In the genomic region with DNA sequence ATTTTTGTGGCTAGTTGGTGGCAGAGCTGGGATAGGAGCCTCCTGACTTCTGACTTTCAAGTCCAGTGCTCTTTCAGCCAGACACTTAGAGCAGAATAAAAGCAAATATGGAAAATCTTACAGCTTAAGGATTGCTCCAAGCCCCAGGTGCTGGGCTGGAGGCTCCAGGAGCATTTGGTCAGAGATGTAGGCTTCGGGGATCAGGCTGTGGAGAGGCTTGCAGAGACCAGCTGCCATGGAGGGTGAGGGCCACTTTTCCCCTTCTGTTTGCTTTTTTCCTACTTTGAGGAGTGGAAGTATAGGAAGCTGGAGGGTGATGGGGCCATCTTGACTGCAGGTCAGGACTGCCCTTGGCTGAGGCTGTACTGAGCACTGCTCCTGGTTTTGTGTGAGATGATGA, we compare ENCODE assay signal across 10 cellular contexts. TPM values are rescaled to one million over a fixed set of nuclear protein-coding genes. Genes with fewer than 3 reads are reported as not detected.
A peak's percentile ranks its signal among the peaks of the same experiment; 100 is the strongest.
DNase-seq lines count a peak whose midpoint lies in the region; ATAC-seq and TF ChIP-seq lines count a peak whose summit lies in the region.
"Had no signal": no experiment of that assay in that cellular context is flagged by ENCODE, and none has a peak within 500 bp of the region (broad histone marks: within the 10 kb centered on the region; RNA-seq: fewer than 3 reads in every experiment).

No MANE protein-coding gene starts in this region.

- H3K4me1 Mint-ChIP-seq in activated CD4-positive, alpha-beta T cell treated with anti-CD3 and anti-CD28 coated beads for 36 hours: peaks cover 73% of the 10 kb centered on the region
- peaks cover 75% of the 10 kb centered on the region for H3K4me1 Mint-ChIP-seq in activated CD4-positive, alpha-beta T cell treated with anti-CD3 and anti-CD28 coated beads, Interleukin-2, amount 10 ng/mL, durations not matched to agents 7 days and 5 days
- H3K4me1 Mint-ChIP-seq in immature natural killer cell: peaks cover 87 to 91% of the 10 kb centered on the region in 2 donors
- H3K4me1 Mint-ChIP-seq in stimulated activated naive CD8-positive, alpha-beta T cell treated with anti-CD3 and anti-CD28 coated beads, Interleukin-15, amount 100 ng/mL, for 72 hours: peaks cover 93% of the 10 kb centered on the region

- H3K9me3 ChIP-seq in WERI-Rb-1 (ENCODE audit: severe bottlenecking): no peaks in the 10 kb centered on the region

- no peaks in the 10 kb centered on the region for H3K27me3 Mint-ChIP-seq in activated CD4-positive, alpha-beta T cell treated with anti-CD3 and anti-CD28 coated beads for 36 hours
- no peaks in the 10 kb centered on the region for H3K27me3 Mint-ChIP-seq in activated CD4-positive, alpha-beta T cell treated with anti-CD3 and anti-CD28 coated beads, Interleukin-2, amount 10 ng/mL, durations not matched to agents 7 days and 5 days
- peaks cover 11 to 33% (median 12%) of the 10 kb centered on the region in 3 donors for H3K27me3 Mint-ChIP-seq in immature natural killer cell (ENCODE audit: low read depth in 3 of 3)
- H3K27me3 Mint-ChIP-seq in stimulated activated naive CD8-positive, alpha-beta T cell treated with anti-CD3 and anti-CD28 coated beads, Interleukin-15, amount 100 ng/mL, for 72 hours: no peaks in the 10 kb centered on the region

- H3K4me3 Mint-ChIP-seq in activated CD4-positive, alpha-beta T cell treated with anti-CD3 and anti-CD28 coated beads for 36 hours: peak overlapping the region; percentile 18
- no peak overlapping the region for H3K4me3 Mint-ChIP-seq in activated CD4-positive, alpha-beta T cell treated with anti-CD3 and anti-CD28 coated beads, Interleukin-2, amount 10 ng/mL, durations not matched to agents 7 days and 5 days
- H3K4me3 Mint-ChIP-seq in immature natural killer cell: peak overlapping the region; percentile 90 to 99 (median 98)
- peak overlapping the region; percentile 76 to 79 for H3K4me3 Mint-ChIP-seq in stimulated activated naive CD8-positive, alpha-beta T cell treated with anti-CD3 and anti-CD28 coated beads, Interleukin-15, amount 100 ng/mL, for 72 hours

- POLR2A ChIA-PET in activated CD4-positive, alpha-beta T cell treated with anti-CD3 and anti-CD28 coated beads for 36 hours (lab: Charles Lee): interaction anchor here (0.6 kb wide), 1 partner anchor 138 kb away, joined by 3 read pairs; no protein-coding TSS in a partner anchor
- POLR2A ChIA-PET in activated CD4-positive, alpha-beta T cell treated with anti-CD3 and anti-CD28 coated beads, Interleukin-2, amount 10 ng/mL, durations not matched to agents 7 days and 5 days (lab: Charles Lee): no interaction called here

- intact Hi-C loops in activated CD4-positive, alpha-beta T cell treated with anti-CD3 and anti-CD28 coated beads for 36 hours (cut with DNase I, micrococcal nuclease): loop anchor here (2.0 to 5.0 kb wide), 2 partner anchors 32 to 35 kb away; no protein-coding TSS in a partner anchor

- CTCF ChIA-PET in activated CD4-positive, alpha-beta T cell treated with anti-CD3 and anti-CD28 coated beads for 36 hours (lab: Charles Lee): interaction anchor here (0.7 to 1.5 kb wide), 4 partner anchors 9 to 57 kb away, joined by 3 to 4 read pairs (median 3); no protein-coding TSS in a partner anchor
- CTCF ChIA-PET in activated CD4-positive, alpha-beta T cell treated with anti-CD3 and anti-CD28 coated beads, Interleukin-2, amount 10 ng/mL, durations not matched to agents 7 days and 5 days (lab: Charles Lee): interaction anchor here (1.0 to 5.0 kb wide), 4 partner anchors 10 to 28 kb away, joined by 3 to 19 read pairs (median 7); no protein-coding TSS in a partner anchor

- H3K27ac Mint-ChIP-seq in activated CD4-positive, alpha-beta T cell treated with anti-CD3 and anti-CD28 coated beads for 36 hours: peak overlapping the region; percentile 55
- H3K27ac Mint-ChIP-seq in activated CD4-positive, alpha-beta T cell treated with anti-CD3 and anti-CD28 coated beads, Interleukin-2, amount 10 ng/mL, durations not matched to agents 7 days and 5 days: no peak overlapping the region
- peak overlapping the region; percentile 85 to 97 (median 89) for H3K27ac Mint-ChIP-seq in immature natural killer cell
- no peak overlapping the region for H3K27ac Mint-ChIP-seq in stimulated activated naive CD8-positive, alpha-beta T cell treated with anti-CD3 and anti-CD28 coated beads, Interleukin-15, amount 100 ng/mL, for 72 hours

- H3K4me3 ChIP-seq in WERI-Rb-1 (ENCODE audit: low read depth, low read length): no peak overlapping the region

- H3K36me3 ChIP-seq in WERI-Rb-1: no peaks in the 10 kb centered on the region

- H3K36me3 Mint-ChIP-seq in activated CD4-positive, alpha-beta T cell treated with anti-CD3 and anti-CD28 coated beads for 36 hours (ENCODE audit: low read depth): peaks cover 25% of the 10 kb centered on the region
- H3K36me3 Mint-ChIP-seq in activated CD4-positive, alpha-beta T cell treated with anti-CD3 and anti-CD28 coated beads, Interleukin-2, amount 10 ng/mL, durations not matched to agents 7 days and 5 days (ENCODE audit: low read depth): peaks cover 31% of the 10 kb centered on the region
- peaks cover 31 to 51% (median 43%) of the 10 kb centered on the region in 3 donors for H3K36me3 Mint-ChIP-seq in immature natural killer cell

- peak overlapping the region; percentile 73 for H3K27ac ChIP-seq in WERI-Rb-1

- no peak for TF ChIP-seq CTCF in WERI-Rb-1 (IDR thresholded peaks at IDR 0.05; ENCODE audit: low read depth, low read length)

- no peak for ATAC-seq in activated CD4-positive, alpha-beta T cell treated with anti-CD3 and anti-CD28 coated beads for 36 hours
- ATAC-seq in stimulated activated naive CD8-positive, alpha-beta T cell treated with anti-CD3 and anti-CD28 coated beads, Interleukin-15, amount 100 ng/mL, for 72 hours: no peak
- ATAC-seq in GM21529 (IDR thresholded peaks at IDR 0.05; ENCODE audit: unreplicated experiment): no peak
- ATAC-seq in GM18873 (IDR thresholded peaks at IDR 0.05; ENCODE audit: low FRiP score, unreplicated experiment): no peak

- no peak for DNase-seq in activated CD4-positive, alpha-beta T cell treated with anti-CD3 and anti-CD28 coated beads for 36 hours
- no peak for DNase-seq in activated CD4-positive, alpha-beta T cell treated with anti-CD3 and anti-CD28 coated beads, Interleukin-2, amount 10 ng/mL, durations not matched to agents 7 days and 5 days
- DNase-seq in WERI-Rb-1: peak; percentile 66
- no peak for DNase-seq in immature natural killer cell
- DNase-seq in stimulated activated naive CD8-positive, alpha-beta T cell treated with anti-CD3 and anti-CD28 coated beads, Interleukin-15, amount 100 ng/mL, for 72 hours: no peak
- DNase-seq in globus pallidus (ENCODE audit: low spot score): no peak
- DNase-seq: caudate nucleus, occipital lobe had no signal

- no peaks in the 10 kb centered on the region for H3K9me3 Mint-ChIP-seq in activated CD4-positive, alpha-beta T cell treated with anti-CD3 and anti-CD28 coated beads for 36 hours (ENCODE audit: low read depth)
- no peaks in the 10 kb centered on the region for H3K9me3 Mint-ChIP-seq in activated CD4-positive, alpha-beta T cell treated with anti-CD3 and anti-CD28 coated beads, Interleukin-2, amount 10 ng/mL, durations not matched to agents 7 days and 5 days
- no peaks in the 10 kb centered on the region for H3K9me3 Mint-ChIP-seq in immature natural killer cell
- H3K9me3 Mint-ChIP-seq in stimulated activated naive CD8-positive, alpha-beta T cell treated with anti-CD3 and anti-CD28 coated beads, Interleukin-15, amount 100 ng/mL, for 72 hours: no peaks in the 10 kb centered on the region

- no peaks in the 10 kb centered on the region for H3K27me3 ChIP-seq in WERI-Rb-1 (ENCODE audit: insufficient read depth, low read depth, severe bottlenecking)

RNA-seq across cellular contexts. Expression of a gene that starts 58.9 kb away (rescaled TPM):
- 10 to 100 TPM; 55.9 to 62.2 TPM for total RNA-seq in activated CD4-positive, alpha-beta T cell treated with anti-CD3 and anti-CD28 coated beads for 36 hours
- 10 to 100 TPM; 41.5 to 41.6 TPM for total RNA-seq in activated CD4-positive, alpha-beta T cell treated with anti-CD3 and anti-CD28 coated beads, Interleukin-2, amount 10 ng/mL, durations not matched to agents 7 days and 5 days
- 100 to 1,000 TPM in 1 of 3 donors, 10 to 100 TPM in 2; 76.9 to 230 (median 90.7) TPM for polyA plus RNA-seq in immature natural killer cell

Comparison
In these comparisons a context has a peak if more than half of its experiments do, and no peak if none do; other contexts are left out.
1. H3K27ac Mint-ChIP-seq: peak in activated CD4-positive, alpha-beta T cell treated with anti-CD3 and anti-CD28 coated beads for 36 hours (single experiment) and immature natural killer cell (6 of 6); none in activated CD4-positive, alpha-beta T cell treated with anti-CD3 and anti-CD28 coated beads, Interleukin-2, amount 10 ng/mL, durations not matched to agents 7 days and 5 days (single experiment) and stimulated activated naive CD8-positive, alpha-beta T cell treated with anti-CD3 and anti-CD28 coated beads, Interleukin-15, amount 100 ng/mL, for 72 hours (0 of 2).